ENCODE assay signal across 9 cellular contexts in genomic region chr5:151208481-151208914, GRCh38. TPM values are rescaled to one million over a fixed set of nuclear protein-coding genes. Genes with fewer than 3 reads are reported as not detected.
DNase-seq lines count a peak whose midpoint lies in the region; ATAC-seq and TF ChIP-seq lines count a peak whose summit lies in the region.
"Had no signal": no experiment of that assay in that cellular context is flagged by ENCODE, and none has a peak within 500 bp of the region (broad histone marks: within the 10 kb centered on the region; RNA-seq: fewer than 3 reads in every experiment).

No MANE protein-coding gene starts in this region.

- DNase-seq in left lobe of liver (ENCODE audit: low spot score) (peak; percentile 47), KG1 (lab: John Stamatoyannopoulos, UW) (no peak), foreskin fibroblast (no peak), breast epithelium (ENCODE audit: low spot score in 2 of 2) (no peak)
- DNase-seq: activated CD4-positive, alpha-beta T cell treated with anti-CD3 and anti-CD28 coated beads, Interleukin-2, amount 50 U/mL, for 4 hours had no signal

- H3K4me3 Mint-ChIP-seq in activated naive CD8-positive, alpha-beta T cell = peak overlapping the region; percentile 58
- peak overlapping the region; percentile 2 for H3K4me3 Mint-ChIP-seq in stimulated activated naive CD8-positive, alpha-beta T cell treated with anti-CD3 and anti-CD28 coated beads, Interleukin-15, Interleukin-2, amounts not matched to agents 100 ng/mL and 50 ng/mL, for 24 hours

- TF ChIP-seq CTCF in foreskin fibroblast (IDR thresholded peaks at IDR 0.05; ENCODE audit: low read depth, low read length) (no peak), breast epithelium (IDR thresholded peaks at IDR 0.05) (no peak)

- ATAC-seq in left lobe of liver (peak; percentile 42), GM18517 (IDR thresholded peaks at IDR 0.05; ENCODE audit: unreplicated experiment) (no peak)

- TF ChIP-seq POLR2A in breast epithelium (IDR thresholded peaks at IDR 0.05) = no peak

- no peaks in the 10 kb centered on the region for H3K9me3 Mint-ChIP-seq in activated naive CD8-positive, alpha-beta T cell (ENCODE audit: low read depth)
- H3K9me3 Mint-ChIP-seq in stimulated activated naive CD8-positive, alpha-beta T cell treated with anti-CD3 and anti-CD28 coated beads, Interleukin-15, Interleukin-2, amounts not matched to agents 100 ng/mL and 50 ng/mL, for 24 hours = no peaks in the 10 kb centered on the region

- no peaks in the 10 kb centered on the region for H3K4me1 ChIP-seq in breast epithelium

- H3K4me3 ChIP-seq in foreskin fibroblast (ENCODE audit: low read depth in 1 of 2, low read length in 2 of 2) (no peak overlapping the region), breast epithelium (no peak overlapping the region)

- no peaks in the 10 kb centered on the region for H3K27me3 ChIP-seq in breast epithelium

- peaks cover 5% of the 10 kb centered on the region for H3K36me3 Mint-ChIP-seq in activated naive CD8-positive, alpha-beta T cell
- H3K36me3 Mint-ChIP-seq in stimulated activated naive CD8-positive, alpha-beta T cell treated with anti-CD3 and anti-CD28 coated beads, Interleukin-15, Interleukin-2, amounts not matched to agents 100 ng/mL and 50 ng/mL, for 24 hours (ENCODE audit: low read depth) = peaks cover 9% of the 10 kb centered on the region

- H3K27ac ChIP-seq in KOPT-K1 (ENCODE audit: low read depth, low read length, poor library complexity, severe bottlenecking) (peak overlapping the region; percentile 100), breast epithelium (peak overlapping the region in 1 of 2 donors; percentile 4)

- no peaks in the 10 kb centered on the region for H3K9me3 ChIP-seq in KOPT-K1 (ENCODE audit: insufficient read depth, low read length, poor library complexity, severe bottlenecking)
- no peaks in the 10 kb centered on the region for H3K9me3 ChIP-seq in breast epithelium

- peak overlapping the region; percentile 92 for H3K27ac Mint-ChIP-seq in activated naive CD8-positive, alpha-beta T cell
- peak overlapping the region; percentile 93 for H3K27ac Mint-ChIP-seq in stimulated activated naive CD8-positive, alpha-beta T cell treated with anti-CD3 and anti-CD28 coated beads, Interleukin-15, Interleukin-2, amounts not matched to agents 100 ng/mL and 50 ng/mL, for 24 hours

- H3K36me3 ChIP-seq in KOPT-K1 (ENCODE audit: insufficient read depth, low read length) (0 out of 2 replicates have a peak, but pooled peaks cover 8% of the 10 kb centered on the region), breast epithelium (no peaks in the 10 kb centered on the region)

- intact Hi-C loops in breast epithelium (cut with DNase I; ENCODE audit: low total_unique reads) = no loop called here

- no peaks in the 10 kb centered on the region for H3K27me3 Mint-ChIP-seq in activated naive CD8-positive, alpha-beta T cell
- H3K27me3 Mint-ChIP-seq in stimulated activated naive CD8-positive, alpha-beta T cell treated with anti-CD3 and anti-CD28 coated beads, Interleukin-15, Interleukin-2, amounts not matched to agents 100 ng/mL and 50 ng/mL, for 24 hours = no peaks in the 10 kb centered on the region

- peaks cover 70% of the 10 kb centered on the region for H3K4me1 Mint-ChIP-seq in activated naive CD8-positive, alpha-beta T cell (ENCODE audit: low read depth)
- peaks cover 71% of the 10 kb centered on the region for H3K4me1 Mint-ChIP-seq in stimulated activated naive CD8-positive, alpha-beta T cell treated with anti-CD3 and anti-CD28 coated beads, Interleukin-15, Interleukin-2, amounts not matched to agents 100 ng/mL and 50 ng/mL, for 24 hours (ENCODE audit: low read depth)

RNA-seq across cellular contexts. Expression of gene CCDC69, which starts 15.4 kb away (rescaled TPM):
- total RNA-seq in left lobe of liver (29.2 TPM), breast epithelium (100 to 1,000 TPM in 1 of 3 donors, 10 to 100 TPM in 2; 47.4 to 201 (median 97.0) TPM)

RNA-seq across cellular contexts. Expression of gene GM2A, which starts 44.5 kb away (rescaled TPM):
- total RNA-seq in left lobe of liver (13.2 TPM), breast epithelium (10 to 100 TPM; 35.1 to 58.0 (median 43.8) TPM)

RNA-seq across cellular contexts. Expression of gene ANXA6, which starts 50.9 kb away (rescaled TPM):
- total RNA-seq in left lobe of liver = 232 TPM
- total RNA-seq in breast epithelium = 100 to 1,000 TPM; 206 to 320 (median 276) TPM
